9 cellular contexts compared by ENCODE assay signal in genomic region chr17:48612456-48612853, GRCh38. TPM values are rescaled to one million over a fixed set of nuclear protein-coding genes. Genes with fewer than 3 reads are reported as not detected.
DNase-seq lines count a peak whose midpoint lies in the region; ATAC-seq and TF ChIP-seq lines count a peak whose summit lies in the region.
"Had no signal": no experiment of that assay in that cellular context is flagged by ENCODE, and none has a peak within 500 bp of the region (broad histone marks: within the 10 kb centered on the region; RNA-seq: fewer than 3 reads in every experiment).

No MANE protein-coding gene starts in this region.

- in situ Hi-C loops in Panc1 (cut with HindIII; ENCODE audit: low pct_unique_long_range_greater_than_20kb, low sequenced_read_pairs) = no loop called here

- CTCF ChIA-PET in Panc1 (lab: Charles Lee) = interaction anchor here (0.6 to 1.3 kb wide), 2 partner anchors 19 to 33 kb away, joined by 3 to 5 read pairs; partner anchors contain the start of gene HOXB5

- TF ChIP-seq POLR2A in spleen (IDR thresholded peaks at IDR 0.05) = no peak

- intact Hi-C loops in Panc1 (cut with micrococcal nuclease; ENCODE audit: unreplicated experiment) (loop anchor here (10.0 kb wide), 1 partner anchor 588 kb away; no protein-coding TSS in a partner anchor), spleen (cut with DNase I; ENCODE audit: low total_unique reads) (loop anchor here (10.0 kb wide), 1 partner anchor 458 kb away; no protein-coding TSS in a partner anchor)

- 1 to 4% (median 2%) methylated on average over 15 of the region's 15 CpGs for WGBS in spleen, 5 donors

- no TSS peak for BruUV-seq in Panc1 (replicated peaks; lab: Mats Ljungman, UMichigan)

- POLR2A ChIA-PET in Panc1 (lab: Charles Lee) = interaction anchor here (0.6 to 1.1 kb wide), 4 partner anchors 11 to 52 kb away, joined by 3 to 4 read pairs (median 4); no protein-coding TSS in a partner anchor

- TF ChIP-seq CTCF in Panc1 (IDR thresholded peaks at IDR 0.05) (no peak), epithelial cell of proximal tubule (conservative IDR thresholded peaks at IDR 0.05; ENCODE audit: low read depth, low read length) (no peak), spleen (IDR thresholded peaks at IDR 0.05 in 8 of 11, conservative IDR thresholded peaks at IDR 0.05 in 3 of 11) (no peak)

- H3K4me3 ChIP-seq in Panc1 (ENCODE audit: low read depth in 2 of 2, low read length in 2 of 2) = peak overlapping the region; percentile 68 to 71
- H3K4me3 ChIP-seq in epithelial cell of proximal tubule (ENCODE audit: low read depth, low read length) = peak overlapping the region; percentile 86
- peak overlapping the region in 6 of 8 donors; percentile 17 to 85 (median 63) for H3K4me3 ChIP-seq in spleen

- H3K9me3 ChIP-seq in Panc1 (ENCODE audit: control insufficient read depth, insufficient read depth, low read depth, low read length) = no peaks in the 10 kb centered on the region
- H3K9me3 ChIP-seq in spleen = no peaks in the 10 kb centered on the region

- H3K27ac ChIP-seq in Panc1 (ENCODE audit: low read length) = peak overlapping the region; percentile 99
- no peak overlapping the region for H3K27ac ChIP-seq in spleen

- peaks cover 49% of the 10 kb centered on the region for H3K4me1 ChIP-seq in Panc1 (ENCODE audit: control insufficient read depth, insufficient read depth, low read length)
- H3K4me1 ChIP-seq in spleen = peaks cover 14 to 60% (median 50%) of the 10 kb centered on the region in 6 donors

- H3K36me3 ChIP-seq in Panc1 (ENCODE audit: control insufficient read depth, insufficient read depth, low read length) (peaks cover under 1% of the 10 kb centered on the region), spleen (no peaks in the 10 kb centered on the region)

- DNase-seq in NCI-H748 (lab: John Stamatoyannopoulos, UW; ENCODE audit: unreplicated experiment) = peak; percentile 57
- DNase-seq in NCI-H748 treated with DMSO at 0.1 percent for 48 hours (lab: John Stamatoyannopoulos, UW) = no peak
- DNase-seq in Panc1 (ENCODE audit: low read depth, low spot score) = no peak
- no peak for DNase-seq in epithelial cell of proximal tubule (ENCODE audit: low read depth)
- DNase-seq in spleen = no peak
- DNase-seq in NCI-H82 (lab: John Stamatoyannopoulos, UW) = no peak

- H3K27me3 ChIP-seq in Panc1 (ENCODE audit: control insufficient read depth, insufficient read depth, low read length) = no peaks in the 10 kb centered on the region
- peaks cover 13 to 100% (median 86%) of the 10 kb centered on the region in 7 donors for H3K27me3 ChIP-seq in spleen (replicated peaks in 1 of 7)

- no peak for ATAC-seq in Panc1
- no peak for ATAC-seq in GM21423 (IDR thresholded peaks at IDR 0.05; ENCODE audit: unreplicated experiment)
- ATAC-seq in GM21529 (IDR thresholded peaks at IDR 0.05; ENCODE audit: unreplicated experiment) = no peak

RNA-seq across cellular contexts. Expression of gene HOXB7, which starts 1.6 kb away (rescaled TPM):
- total RNA-seq in Panc1 (2021; ENCODE audit: unreplicated experiment) (44.0 TPM), epithelial cell of proximal tubule (24.9 and 26.0 TPM in 2 replicates), spleen (1 to 10 TPM; 1.3 to 3.5 (median 2.7) TPM)
- polyA plus RNA-seq in Panc1 (2012; ENCODE audit: insufficient read length) = 36.5 TPM
- polyA plus RNA-seq in spleen = 1 to 10 TPM; 3.2 to 7.5 (median 3.3) TPM

RNA-seq across cellular contexts. Expression of gene HOXB8, which starts 2.6 kb away (rescaled TPM):
- 45.9 TPM for total RNA-seq in Panc1 (2021; ENCODE audit: unreplicated experiment)
- 47.8 TPM for polyA plus RNA-seq in Panc1 (2012; ENCODE audit: insufficient read length)
- 12.7 and 21.4 TPM in 2 replicates for total RNA-seq in epithelial cell of proximal tubule
- not detected for total RNA-seq in spleen
- polyA plus RNA-seq in spleen = under 1 TPM in 2 of 3 donors, not detected in 1; 0.07 to 0.14 TPM
- polyA plus RNA-seq: esophagus had no signal

RNA-seq across cellular contexts. Expression of gene HOXB6, which starts 7.7 kb away (rescaled TPM):
- total RNA-seq in Panc1 (2021; ENCODE audit: unreplicated experiment) (196 TPM), epithelial cell of proximal tubule (42.9 and 55.6 TPM in 2 replicates), spleen (1 to 10 TPM; 1.2 to 4.5 (median 3.3) TPM)
- polyA plus RNA-seq in Panc1 (2012; ENCODE audit: insufficient read length) = 167 TPM
- 1 to 10 TPM; 1.7 to 3.4 (median 2.1) TPM for polyA plus RNA-seq in spleen

RNA-seq across cellular contexts. Expression of gene HOXB9, which starts 13.7 kb away (rescaled TPM):
- total RNA-seq in Panc1 (2021; ENCODE audit: unreplicated experiment) (65.9 TPM), epithelial cell of proximal tubule (74.5 and 83.8 TPM in 2 replicates), spleen (under 1 TPM in 2 of 7 donors, not detected in 5; 0.30 to 0.42 TPM)
- polyA plus RNA-seq in Panc1 (2012; ENCODE audit: insufficient read length) = 83.0 TPM
- polyA plus RNA-seq in spleen = under 1 TPM; 0.10 to 0.50 (median 0.50) TPM

RNA-seq across cellular contexts. Expression of gene HOXB5, which starts 18.9 kb away (rescaled TPM):
- total RNA-seq in Panc1 (2021; ENCODE audit: unreplicated experiment) = 67.2 TPM
- polyA plus RNA-seq in Panc1 (2012; ENCODE audit: insufficient read length) = 64.4 TPM
- 2.8 and 5.5 TPM in 2 replicates for total RNA-seq in epithelial cell of proximal tubule
- total RNA-seq in spleen = 1 to 10 TPM in 3 of 7 donors, under 1 TPM in 4; 0.43 to 2.6 (median 0.67) TPM
- 1 to 10 TPM in 2 of 3 donors, under 1 TPM in 1; 0.91 to 1.5 (median 1.3) TPM for polyA plus RNA-seq in spleen

Comparison
In these comparisons a context has a peak if more than half of its experiments do, and no peak if none do; other contexts are left out.
1. RNA of gene HOXB8, which starts 2.6 kb away (total RNA-seq): 45.9 TPM in Panc1 (single experiment) and 12.7 to 21.4 TPM in epithelial cell of proximal tubule; not detected in spleen; every median in the first group is over 10 times any median in the second.
2. Peak in every context shown above with its lines, with median percentiles within 50 percentile points of each other: H3K4me3 ChIP-seq.